Comparison of ENCODE assay signal across 8 cellular contexts in genomic region chrX:134374294-134374693, GRCh38. TPM values are rescaled to one million over a fixed set of nuclear protein-coding genes. Genes with fewer than 3 reads are reported as not detected.
DNase-seq lines count a peak whose midpoint lies in the region; ATAC-seq and TF ChIP-seq lines count a peak whose summit lies in the region.

No MANE protein-coding gene starts in this region.

- H3K4me1 ChIP-seq in BLaER1 = peaks cover 14% of the 10 kb centered on the region; the same call in 1 of the 2 replicates
- no peaks in the 10 kb centered on the region for H3K4me1 ChIP-seq in mucosa of descending colon (ENCODE audit: low read depth)

- H3K27ac Mint-ChIP-seq in naive thymus-derived CD8-positive, alpha-beta T cell = peak overlapping the region in 9 of 10 donors; percentile 82 to 99 (median 95)

- peak overlapping the region; percentile 88 for H3K9ac ChIP-seq in BLaER1

- peaks cover 5 to 30% (median 12%) of the 10 kb centered on the region in 4 donors for H3K4me1 Mint-ChIP-seq in naive thymus-derived CD8-positive, alpha-beta T cell

- POLR2A ChIA-PET in naive thymus-derived CD8-positive, alpha-beta T cell (lab: Charles Lee) = interaction anchor here (0.7 kb wide), 1 partner anchor 384 kb away, joined by 5 read pairs; no protein-coding TSS in a partner anchor

- peaks cover 6% of the 10 kb centered on the region; the same call in 1 of the 2 replicates for H3K36me3 ChIP-seq in BLaER1
- peaks cover 14% of the 10 kb centered on the region for H3K36me3 ChIP-seq in KOPT-K1 (ENCODE audit: insufficient read depth, low read length)
- H3K36me3 ChIP-seq in mucosa of descending colon (ENCODE audit: low read depth) = no peaks in the 10 kb centered on the region

- intact Hi-C loops in mucosa of descending colon (cut with DNase I, micrococcal nuclease) = no loop called here
- intact Hi-C loops in sciatic nerve (cut with DNase I) = no loop called here

- H4K20me1 ChIP-seq in BLaER1 = peaks cover 49% of the 10 kb centered on the region; the same call in 1 of the 2 replicates

- peak overlapping the region; percentile 64 for H3K4me2 ChIP-seq in BLaER1

- H3K9me3 Mint-ChIP-seq in naive thymus-derived CD8-positive, alpha-beta T cell = no peaks in the 10 kb centered on the region

- H3K27ac ChIP-seq in BLaER1 (peak overlapping the region; percentile 53), KOPT-K1 (ENCODE audit: low read depth, low read length, poor library complexity, severe bottlenecking) (peak overlapping the region; percentile 95)

- no peak for ATAC-seq in naive thymus-derived CD8-positive, alpha-beta T cell
- ATAC-seq in HG03354 (IDR thresholded peaks at IDR 0.05; ENCODE audit: poor library complexity, severe bottlenecking, unreplicated experiment) (no peak), mucosa of descending colon (no peak), sciatic nerve (no peak)

- peaks cover 92% of the 10 kb centered on the region for H3K27me3 ChIP-seq in BLaER1

- peak overlapping the region; percentile 79 for H3K4me3 ChIP-seq in BLaER1
- no peak overlapping the region for H3K4me3 ChIP-seq in mucosa of descending colon

- no peaks in the 10 kb centered on the region for H3K27me3 Mint-ChIP-seq in naive thymus-derived CD8-positive, alpha-beta T cell

- H3K9me3 ChIP-seq in BLaER1 (peaks cover 8% of the 10 kb centered on the region; the same call in 1 of the 2 replicates), KOPT-K1 (ENCODE audit: insufficient read depth, low read length, poor library complexity, severe bottlenecking) (no peaks in the 10 kb centered on the region), mucosa of descending colon (no peaks in the 10 kb centered on the region)

- peak; percentile 7 for DNase-seq in central memory CD4-positive, alpha-beta T cell
- DNase-seq in naive thymus-derived CD8-positive, alpha-beta T cell = peak in 1 of 10 donors; percentile 5
- DNase-seq in NCI-H187 (lab: John Stamatoyannopoulos, UW) (no peak), mucosa of descending colon (no peak), sciatic nerve (ENCODE audit: low spot score) (no peak)

- TF ChIP-seq CTCF in mucosa of descending colon (IDR thresholded peaks at IDR 0.05) = no peak

- peaks cover 0 to 10% (median 0%) of the 10 kb centered on the region in 3 donors for H3K36me3 Mint-ChIP-seq in naive thymus-derived CD8-positive, alpha-beta T cell

- peak overlapping the region; percentile 82 to 99 (median 94) for H3K4me3 Mint-ChIP-seq in naive thymus-derived CD8-positive, alpha-beta T cell

RNA-seq across cellular contexts. Expression of gene PHF6, which starts 1.2 kb away (rescaled TPM):
- 10 to 100 TPM; 22.1 to 22.7 TPM for total RNA-seq in naive thymus-derived CD8-positive, alpha-beta T cell
- 10 to 100 TPM; 19.3 to 24.3 (median 22.9) TPM for polyA plus RNA-seq in naive thymus-derived CD8-positive, alpha-beta T cell
- 10 to 100 TPM; 15.0 to 19.7 (median 18.9) TPM for total RNA-seq in mucosa of descending colon
- 18.4 TPM for total RNA-seq in sciatic nerve
